In genomic region chr1:219567341-219567947, GRCh38 we compare ENCODE assay signal across 8 cellular contexts. TPM values are rescaled to one million over a fixed set of nuclear protein-coding genes. Genes with fewer than 3 reads are reported as not detected.
DNase-seq lines count a peak whose midpoint lies in the region; ATAC-seq and TF ChIP-seq lines count a peak whose summit lies in the region.

No MANE protein-coding gene starts in this region.

- in situ Hi-C loops in KBM-7 (cut with MboI; ENCODE audit: low pct_unique_long_range_greater_than_20kb, low sequenced_read_pairs): no loop called here

- no peak for TF ChIP-seq POLR2A in heart left ventricle (IDR thresholded peaks at IDR 0.05)

- peak; percentile 63 for DNase-seq in AG08395 (ENCODE audit: low spot score)
- peak; percentile 9 for DNase-seq in KBM-7
- peak; percentile 26 for DNase-seq in SK-N-SH
- DNase-seq in heart left ventricle: no peak
- DNase-seq in HuH-7.5 (ENCODE audit: low spot score): no peak
- DNase-seq in omental fat pad (ENCODE audit: low spot score): no peak
- DNase-seq in cortex of kidney (lab: John Stamatoyannopoulos, UW): no peak

- intact Hi-C loops in heart left ventricle (cut with DNase I): loop anchor here in 9 of 10 donors (2.0 to 10.0 kb wide), 10 partner anchors 237 to 1240 kb away; partner anchors contain the start of gene TGFB2 (in 1 of the 9)

- H3K9ac ChIP-seq in SK-N-SH: no peak overlapping the region

- H3K9me2 ChIP-seq in SK-N-SH: no peaks in the 10 kb centered on the region

- no peaks in the 10 kb centered on the region for H3K36me3 ChIP-seq in SK-N-SH (replicated peaks in 1 of 2; ENCODE audit: control insufficient read depth in 1 of 2, insufficient read depth in 2 of 2, low read length in 1 of 2)
- no peaks in the 10 kb centered on the region for H3K36me3 ChIP-seq in heart left ventricle

- WGBS in SK-N-SH (ENCODE audit: low lambda C conversion rate): 35% methylated on average over 4 of the region's 4 CpGs
- WGBS in heart left ventricle, 4 donors: 47 to 66% (median 58%) methylated on average over 4 of the region's 4 CpGs

- H3K4me2 ChIP-seq in SK-N-SH: no peak overlapping the region

- H3K4me3 ChIP-seq in SK-N-SH (ENCODE audit: low read depth in 2 of 2, low read length in 1 of 2): no peak overlapping the region; a peak in 1 of 4 replicates
- no peak overlapping the region for H3K4me3 ChIP-seq in heart left ventricle

- TF ChIP-seq RAD21 in SK-N-SH (IDR thresholded peaks at IDR 0.05; ENCODE audit: low read length): peak; percentile 95

- no peaks in the 10 kb centered on the region for H4K20me1 ChIP-seq in SK-N-SH (ENCODE audit: insufficient read depth)

- no peaks in the 10 kb centered on the region for H3F3A ChIP-seq in SK-N-SH (replicated peaks; ENCODE audit: insufficient read depth)

- H3K27ac ChIP-seq in SK-N-SH (ENCODE audit: low read depth in 2 of 2, low read length in 1 of 2) (peak overlapping the region in 1 of 2 experiments; percentile 32; a peak in 2 of 4 replicates), heart left ventricle (no peak overlapping the region)

- H3K9me3 ChIP-seq in SK-N-SH: no peaks in the 10 kb centered on the region
- H3K9me3 ChIP-seq in heart left ventricle: no peaks in the 10 kb centered on the region

- CTCF ChIA-PET in SK-N-SH (lab: Yijun Ruan, JAX): interaction anchor here (0.6 to 3.6 kb wide), 44 partner anchors 9 to 1269 kb away, joined by 3 to 53 read pairs (median 4); no protein-coding TSS in a partner anchor

- H3K27me3 ChIP-seq in SK-N-SH (ENCODE audit: insufficient read depth) (no peaks in the 10 kb centered on the region), heart left ventricle (peaks cover 0 to 3% (median 0%) of the 10 kb centered on the region in 9 donors)

- H3K4me1 ChIP-seq in SK-N-SH (ENCODE audit: control insufficient read depth in 1 of 2, insufficient read depth in 2 of 2, low read depth in 1 of 2, low read length in 1 of 2) (peaks cover 5 to 6% of the 10 kb centered on the region in 2 experiments; a peak in 2 of 4 replicates), heart left ventricle (peaks cover 0 to 9% (median 1%) of the 10 kb centered on the region in 12 donors)

- peak in 1 of 2 experiments; percentile 38; a peak in 1 of 4 replicates for TF ChIP-seq EP300 in SK-N-SH (IDR thresholded peaks at IDR 0.05; ENCODE audit: borderline replicate concordance in 1 of 2, low read depth in 1 of 2, low read length in 1 of 2)

- POLR2A ChIA-PET in SK-N-SH (lab: Yijun Ruan, JAX): interaction anchor here (0.9 kb wide), 1 partner anchor 245 kb away, joined by 3 read pairs; no protein-coding TSS in a partner anchor

- no peaks in the 10 kb centered on the region for H3K79me2 ChIP-seq in SK-N-SH (ENCODE audit: insufficient read depth)

- peak; percentile 66 for ATAC-seq in GM19043 (IDR thresholded peaks at IDR 0.05; ENCODE audit: low read depth, unreplicated experiment)
- peak; percentile 67 to 75 (median 72) for ATAC-seq in heart left ventricle
- ATAC-seq in omental fat pad (ENCODE audit: low FRiP score): no peak

- TF ChIP-seq CTCF in SK-N-SH (IDR thresholded peaks at IDR 0.05): peak; percentile 87
- peak; percentile 36 to 71 (median 54) for TF ChIP-seq CTCF in heart left ventricle (IDR thresholded peaks at IDR 0.05)
- TF ChIP-seq CTCF in omental fat pad (IDR thresholded peaks at IDR 0.05): no peak

- no peak overlapping the region for H2AFZ ChIP-seq in SK-N-SH (ENCODE audit: low read depth)

TF ChIP-seq in SK-N-SH, 30 proteins besides CTCF, POLR2A, EP300 and RAD21 (continues in another document):
- TF ChIP-seq MXI1 (IDR thresholded peaks at IDR 0.05; ENCODE audit: low read depth, low read length) (peak; percentile 86), PBX3 (IDR thresholded peaks at IDR 0.05) (no peak), JUND (IDR thresholded peaks at IDR 0.05) (no peak), NFIC (IDR thresholded peaks at IDR 0.05; ENCODE audit: borderline replicate concordance) (peak; percentile 27; the same call in 1 of the 2 replicates), MAX (IDR thresholded peaks at IDR 0.05; ENCODE audit: low read depth) (peak; percentile 89), TEAD4 (IDR thresholded peaks at IDR 0.05; ENCODE audit: borderline replicate concordance, insufficient read depth) (no peak), YY1 (IDR thresholded peaks at IDR 0.05; ENCODE audit: low read depth) (no peak), MEF2A (IDR thresholded peaks at IDR 0.05; ENCODE audit: borderline replicate concordance, low read depth) (no peak), RCOR1 (IDR thresholded peaks at IDR 0.05; ENCODE audit: low read length) (0 out of 2 replicates have a peak, but pooled peaks have one; percentile 22), USF2 (IDR thresholded peaks at IDR 0.05; ENCODE audit: borderline replicate concordance, low read depth, low read length) (no peak), NRF1 (IDR thresholded peaks at IDR 0.05; ENCODE audit: low read depth, low read length) (no peak), CHD2 (IDR thresholded peaks at IDR 0.05; ENCODE audit: low read length, partially characterized antibody) (no peak), GABPA (IDR thresholded peaks at IDR 0.05; ENCODE audit: low read depth) (no peak), FOSL2 (IDR thresholded peaks at IDR 0.05; ENCODE audit: borderline replicate concordance, low read depth) (no peak), USF1 (IDR thresholded peaks at IDR 0.05; ENCODE audit: borderline replicate concordance, low read depth) (no peak), TCF12 (IDR thresholded peaks at IDR 0.05) (peak; percentile 34; the same call in 1 of the 2 replicates), POLR2AphosphoS5 (IDR thresholded peaks at IDR 0.05; ENCODE audit: low read depth, low read length) (no peak), RXRA (IDR thresholded peaks at IDR 0.05; ENCODE audit: borderline replicate concordance, low read depth) (no peak), SIN3A (IDR thresholded peaks at IDR 0.05; ENCODE audit: borderline replicate concordance, low read depth, low read length) (no peak), EZH2phosphoT487 (IDR thresholded peaks at IDR 0.05; ENCODE audit: borderline replicate concordance, low read depth) (no peak), TAF1 (IDR thresholded peaks at IDR 0.05; ENCODE audit: borderline replicate concordance, low read depth, low read length) (no peak), RFX5 (IDR thresholded peaks at IDR 0.05; ENCODE audit: low read length) (no peak), FOXM1 (IDR thresholded peaks at IDR 0.05; ENCODE audit: low read depth) (no peak), IRF3 (IDR thresholded peaks at IDR 0.05; ENCODE audit: low read depth, low read length) (no peak)

RNA-seq across cellular contexts. Expression of gene ZC3H11B, which starts 45.5 kb away (rescaled TPM):
- polyA plus RNA-seq in SK-N-SH (2012; rRNA removed) (0.03 TPM in 1 of 2 replicates, not detected in the other), heart left ventricle (under 1 TPM in 1 of 2 donors, not detected in 1; 0.03 TPM)
- 0.04 TPM in 2 replicates for polyA plus RNA-seq in SK-N-SH (2012; cell fraction: cytosol; rRNA removed)
- 0.05 and 0.27 TPM in 2 replicates for polyA plus RNA-seq in SK-N-SH (2012; cell fraction: nucleus; rRNA removed)
- total RNA-seq in heart left ventricle (1 to 10 TPM in 1 of 9 donors, under 1 TPM in 5, not detected in 3; 0.16 to 1.2 (median 0.33) TPM), omental fat pad (not detected)

Comparison
In these comparisons a context has a peak if more than half of its experiments do, and no peak if none do; other contexts are left out.
1. DNase-seq: peak in AG08395 (single experiment), KBM-7 (single experiment) and SK-N-SH (single experiment); none in heart left ventricle (0 of 5), HuH-7.5 (single experiment), omental fat pad (single experiment) and cortex of kidney (single experiment).
2. CTCF ChIP-seq: peak in SK-N-SH (single experiment) and heart left ventricle (12 of 12); none in omental fat pad (0 of 3).